In the genomic region with DNA sequence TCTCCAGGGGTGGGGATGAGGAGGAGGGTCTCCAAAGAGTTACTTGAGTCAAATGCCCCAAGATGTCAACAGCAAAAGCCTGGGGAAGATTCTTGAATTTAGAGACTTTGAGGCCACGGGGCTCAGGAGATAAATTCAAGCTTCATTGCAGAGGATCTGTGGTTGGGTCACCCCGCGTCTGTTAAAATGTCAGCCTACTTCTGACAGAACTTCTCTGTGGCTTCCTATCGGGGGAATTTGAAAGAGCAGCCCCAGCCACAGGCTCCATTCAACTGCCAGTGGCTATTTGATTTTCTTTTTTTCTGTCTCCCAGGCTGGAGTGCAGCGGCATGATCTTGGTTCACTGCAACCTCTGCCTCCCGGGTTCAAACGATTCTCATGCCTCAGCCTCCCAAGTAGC, we compare ENCODE assay signal across 21 cellular contexts.
DNase-seq lines count a peak whose midpoint lies in the region; ATAC-seq, FAIRE-seq and TF ChIP-seq lines count a peak whose summit lies in the region.
"Had no signal": no experiment of that assay in that cellular context is flagged by ENCODE, and none has a peak within 500 bp of the region (broad histone marks: within the 10 kb centered on the region; RNA-seq: fewer than 3 reads in every experiment).

No MANE protein-coding gene starts in this region.

- H3K27ac ChIP-seq in CD4-positive, alpha-beta T cell (ENCODE audit: low read depth, low read length) = no peak overlapping the region
- H3K27ac ChIP-seq in kidney (ENCODE audit: low read depth in 2 of 2, low read length in 2 of 2) (no peak overlapping the region), right atrium auricular region (no peak overlapping the region)
- H3K27ac ChIP-seq: neural progenitor cell, prostate gland, tibial nerve had no signal

- H3K27me3 ChIP-seq in CD4-positive, alpha-beta T cell (ENCODE audit: control insufficient read depth, insufficient read depth, low read length) = no peaks in the 10 kb centered on the region
- H3K27me3 ChIP-seq in right atrium auricular region = no peaks in the 10 kb centered on the region
- H3K27me3 ChIP-seq: neural progenitor cell, tibial nerve had no signal

- no peaks in the 10 kb centered on the region for H3K4me1 ChIP-seq in kidney (ENCODE audit: control insufficient read depth in 1 of 2, insufficient read depth in 1 of 2, low read depth in 1 of 2, low read length in 2 of 2)
- H3K4me1 ChIP-seq in right atrium auricular region = peaks cover 0 to 19% of the 10 kb centered on the region in 2 donors
- H3K4me1 ChIP-seq: neural progenitor cell, tibial nerve had no signal

- H3K9me3 Mint-ChIP-seq in CD4-positive, alpha-beta T cell = no peaks in the 10 kb centered on the region
- H3K9me3 Mint-ChIP-seq in activated CD8-positive, alpha-beta T cell treated with anti-CD3 and anti-CD28 coated beads, Interleukin-2, amount 10 ng/mL, durations not matched to agents 7 days and 5 days (ENCODE audit: insufficient read depth) = no peaks in the 10 kb centered on the region
- H3K9me3 Mint-ChIP-seq: HFFc6, neural progenitor cell had no signal

- H3K27me3 Mint-ChIP-seq in CD4-positive, alpha-beta T cell = peaks cover 40% of the 10 kb centered on the region
- H3K27me3 Mint-ChIP-seq in activated CD8-positive, alpha-beta T cell treated with anti-CD3 and anti-CD28 coated beads, Interleukin-2, amount 10 ng/mL, durations not matched to agents 7 days and 5 days (ENCODE audit: low read depth) = peaks cover 3% of the 10 kb centered on the region

- peaks cover 9% of the 10 kb centered on the region for H3K4me1 Mint-ChIP-seq in CD4-positive, alpha-beta T cell (ENCODE audit: low read depth)
- peaks cover 76% of the 10 kb centered on the region for H3K4me1 Mint-ChIP-seq in activated CD8-positive, alpha-beta T cell treated with anti-CD3 and anti-CD28 coated beads, Interleukin-2, amount 10 ng/mL, durations not matched to agents 7 days and 5 days (ENCODE audit: low read depth)

- DNase-seq in CD4-positive, alpha-beta T cell = no peak
- DNase-seq in GM12865 (ENCODE audit: low read depth) = peak; percentile 20
- peak; percentile 66 for DNase-seq in activated CD8-positive, alpha-beta T cell treated with anti-CD3 and anti-CD28 coated beads, Interleukin-2, amount 10 ng/mL, durations not matched to agents 7 days and 5 days
- DNase-seq in kidney = peak; percentile 16
- DNase-seq in right atrium auricular region (ENCODE audit: low spot score) = no peak
- DNase-seq in stimulated activated CD4-positive, alpha-beta T cell treated with anti-CD3 and anti-CD28 coated beads, Interleukin-2, amount 100 ng/mL, for 24 hours = no peak
- DNase-seq: activated CD4-positive, alpha-beta T cell treated with anti-CD3 and anti-CD28 coated beads, Interleukin-2, amount 50 U/mL, for 4 hours; heart right ventricle; HFFc6; IMR-90; left ventricle myocardium superior; MM.1S; NCI-H1694 treated with DMSO at 0.1 percent for 48 hours; stimulated activated CD4-positive, alpha-beta T cell treated with anti-CD3 and anti-CD28 coated beads, Interleukin-1b, Interleukin-23, amount 100 ng/mL, for 48 hours; stimulated activated naive CD4-positive, alpha-beta T cell treated with Interleukin-2 at 50 U/mL for 16 hours; SW 1271 had no signal

- intact Hi-C loops in CD4-positive, alpha-beta T cell (cut with DNase I, micrococcal nuclease) = no loop called here
- intact Hi-C loops in kidney (cut with DNase I) = no loop called here

- H3K4me3 Mint-ChIP-seq in CD4-positive, alpha-beta T cell = no peak overlapping the region
- H3K4me3 Mint-ChIP-seq in activated CD8-positive, alpha-beta T cell treated with anti-CD3 and anti-CD28 coated beads, Interleukin-2, amount 10 ng/mL, durations not matched to agents 7 days and 5 days = peak overlapping the region; percentile 19
- H3K4me3 Mint-ChIP-seq: HFFc6 had no signal

- CTCF ChIA-PET in CD4-positive, alpha-beta T cell (lab: Charles Lee) = interaction anchor here (1.1 kb wide), 1 partner anchor 84 kb away, joined by 3 read pairs; no protein-coding TSS in a partner anchor
- CTCF ChIA-PET in activated CD8-positive, alpha-beta T cell treated with anti-CD3 and anti-CD28 coated beads, Interleukin-2, amount 10 ng/mL, durations not matched to agents 7 days and 5 days (lab: Charles Lee) = interaction anchor here (1.4 kb wide), 1 partner anchor 82 kb away, joined by 3 read pairs; no protein-coding TSS in a partner anchor

- H3K4me3 ChIP-seq in GM12865 (ENCODE audit: low read depth, low read length) (no peak overlapping the region), kidney (ENCODE audit: low read length in 2 of 2) (no peak overlapping the region), right atrium auricular region (no peak overlapping the region)
- H3K4me3 ChIP-seq: heart right ventricle, neural progenitor cell, prostate gland, tibial nerve had no signal

- peak; percentile 31 for ATAC-seq in CD4-positive, alpha-beta T cell (ENCODE audit: poor library complexity)
- ATAC-seq in activated CD8-positive, alpha-beta T cell treated with anti-CD3 and anti-CD28 coated beads, Interleukin-2, amount 10 ng/mL, durations not matched to agents 7 days and 5 days = peak; percentile 62
- no peak for ATAC-seq in GM21737 (IDR thresholded peaks at IDR 0.05; ENCODE audit: unreplicated experiment)
- ATAC-seq: heart right ventricle, left ventricle myocardium superior had no signal

- H3K9me3 ChIP-seq in CD4-positive, alpha-beta T cell (ENCODE audit: control insufficient read depth, low read length) = no peaks in the 10 kb centered on the region
- H3K9me3 ChIP-seq in kidney (ENCODE audit: control insufficient read depth in 1 of 2, low read length in 2 of 2) (no peaks in the 10 kb centered on the region), right atrium auricular region (no peaks in the 10 kb centered on the region)
- H3K9me3 ChIP-seq: heart right ventricle, prostate gland, tibial nerve had no signal

- POLR2A ChIA-PET in CD4-positive, alpha-beta T cell (lab: Charles Lee) = no interaction called here
- POLR2A ChIA-PET in activated CD8-positive, alpha-beta T cell treated with anti-CD3 and anti-CD28 coated beads, Interleukin-2, amount 10 ng/mL, durations not matched to agents 7 days and 5 days (lab: Charles Lee) = interaction anchor here (0.5 to 1.2 kb wide), 3 partner anchors 15 to 200 kb away, joined by 3 to 5 read pairs (median 5); partner anchors contain the start of gene EFHD2

- no peaks in the 10 kb centered on the region for H3K36me3 ChIP-seq in kidney (ENCODE audit: control insufficient read depth in 1 of 2, insufficient read depth in 2 of 2, low read length in 2 of 2)
- H3K36me3 ChIP-seq in right atrium auricular region = no peaks in the 10 kb centered on the region
- H3K36me3 ChIP-seq: heart right ventricle, neural progenitor cell, prostate gland, tibial nerve had no signal

- FAIRE-seq in kidney (lab: Jason Lieb, UNC) = no peak
- FAIRE-seq: D721Med had no signal

- no peak overlapping the region for H3K9ac ChIP-seq in kidney (ENCODE audit: low read length in 2 of 2)
- H3K9ac ChIP-seq: neural progenitor cell had no signal

- H3K36me3 Mint-ChIP-seq in CD4-positive, alpha-beta T cell (ENCODE audit: low read depth) = no peaks in the 10 kb centered on the region
- H3K36me3 Mint-ChIP-seq in activated CD8-positive, alpha-beta T cell treated with anti-CD3 and anti-CD28 coated beads, Interleukin-2, amount 10 ng/mL, durations not matched to agents 7 days and 5 days (ENCODE audit: low read depth) = peaks cover 3% of the 10 kb centered on the region
- H3K36me3 Mint-ChIP-seq: neural progenitor cell had no signal

- no peak overlapping the region for H3K27ac Mint-ChIP-seq in CD4-positive, alpha-beta T cell
- H3K27ac Mint-ChIP-seq in activated CD8-positive, alpha-beta T cell treated with anti-CD3 and anti-CD28 coated beads, Interleukin-2, amount 10 ng/mL, durations not matched to agents 7 days and 5 days = peak overlapping the region; percentile 31
- H3K27ac Mint-ChIP-seq: HFFc6, neural progenitor cell had no signal

- no peak for TF ChIP-seq CTCF in CD4-positive, alpha-beta T cell (IDR thresholded peaks at IDR 0.05)
- TF ChIP-seq CTCF in GM12865 (IDR thresholded peaks at IDR 0.05; ENCODE audit: insufficient read depth, low read depth, low read length, missing control alignments) (no peak), kidney (IDR thresholded peaks at IDR 0.05; ENCODE audit: borderline replicate concordance, extremely low read depth, insufficient read depth) (no peak), right atrium auricular region (IDR thresholded peaks at IDR 0.05) (no peak)

Comparison
In these comparisons a context has a peak if more than half of its experiments do, and no peak if none do; other contexts are left out.
1. DNase-seq: peak in GM12865 (single experiment), activated CD8-positive, alpha-beta T cell treated with anti-CD3 and anti-CD28 coated beads, Interleukin-2, amount 10 ng/mL, durations not matched to agents 7 days and 5 days (single experiment) and kidney (single experiment); none in CD4-positive, alpha-beta T cell (0 of 10), right atrium auricular region (single experiment) and stimulated activated CD4-positive, alpha-beta T cell treated with anti-CD3 and anti-CD28 coated beads, Interleukin-2, amount 100 ng/mL, for 24 hours (0 of 2).